ENCODE assay signal across 10 cellular contexts in genomic region chr5:94893404-94894145, GRCh38.
DNase-seq lines count a peak whose midpoint lies in the region; ATAC-seq and TF ChIP-seq lines count a peak whose summit lies in the region.
"Had no signal": no experiment of that assay in that cellular context is flagged by ENCODE, and none has a peak within 500 bp of the region (broad histone marks: within the 10 kb centered on the region; RNA-seq: fewer than 3 reads in every experiment).

No MANE protein-coding gene starts in this region.

- H3K9me3 Mint-ChIP-seq in brain = no peaks in the 10 kb centered on the region
- H3K9me3 Mint-ChIP-seq: central memory CD8-positive, alpha-beta T cell; naive B cell had no signal

- no peaks in the 10 kb centered on the region for H3K36me3 Mint-ChIP-seq in brain
- H3K36me3 Mint-ChIP-seq: naive B cell had no signal

- peaks cover 10% of the 10 kb centered on the region for H3K27me3 Mint-ChIP-seq in brain
- H3K27me3 Mint-ChIP-seq: central memory CD8-positive, alpha-beta T cell; naive B cell had no signal

- peak; percentile 7 for DNase-seq in Daoy (ENCODE audit: low read depth)
- DNase-seq in midbrain (lab: John Stamatoyannopoulos, UW) = peak; percentile 55
- DNase-seq in mucosa of gallbladder (ENCODE audit: low spot score) = no peak
- DNase-seq in NCI-H446 treated with DMSO at 0.1 percent for 48 hours (lab: John Stamatoyannopoulos, UW) = no peak
- DNase-seq: naive B cell had no signal

- TF ChIP-seq CTCF in LNCAP (IDR thresholded peaks at IDR 0.05) = peak; percentile 58
- TF ChIP-seq CTCF in brain (conservative IDR thresholded peaks at IDR 0.05) = peak; percentile 60 to 84

- H3K27ac Mint-ChIP-seq in brain = peak overlapping the region in 2 of 5 experiments; percentile 11 to 29

- H3K4me1 Mint-ChIP-seq in brain = peaks cover 21% of the 10 kb centered on the region
- H3K4me1 Mint-ChIP-seq: central memory CD8-positive, alpha-beta T cell; naive B cell had no signal

- H3K4me3 Mint-ChIP-seq in brain = peak overlapping the region in 1 of 5 experiments; percentile 2
- H3K4me3 Mint-ChIP-seq: central memory CD8-positive, alpha-beta T cell; naive B cell had no signal

- ATAC-seq in GM21619 (IDR thresholded peaks at IDR 0.05; ENCODE audit: unreplicated experiment) (no peak), GM18505 (IDR thresholded peaks at IDR 0.05; ENCODE audit: unreplicated experiment) (no peak)

- no peak for TF ChIP-seq POLR2A in GM18505 (IDR thresholded peaks at IDR 0.05; ENCODE audit: borderline replicate concordance, extremely low read depth, insufficient read depth, insufficient read length)

Comparison
In these comparisons a context has a peak if more than half of its experiments do, and no peak if none do; other contexts are left out.
1. DNase-seq: peak in Daoy (single experiment) and midbrain (single experiment); none in mucosa of gallbladder (single experiment) and NCI-H446 treated with DMSO at 0.1 percent for 48 hours (single experiment).